14 cellular contexts compared by ENCODE assay signal in the genomic region with DNA sequence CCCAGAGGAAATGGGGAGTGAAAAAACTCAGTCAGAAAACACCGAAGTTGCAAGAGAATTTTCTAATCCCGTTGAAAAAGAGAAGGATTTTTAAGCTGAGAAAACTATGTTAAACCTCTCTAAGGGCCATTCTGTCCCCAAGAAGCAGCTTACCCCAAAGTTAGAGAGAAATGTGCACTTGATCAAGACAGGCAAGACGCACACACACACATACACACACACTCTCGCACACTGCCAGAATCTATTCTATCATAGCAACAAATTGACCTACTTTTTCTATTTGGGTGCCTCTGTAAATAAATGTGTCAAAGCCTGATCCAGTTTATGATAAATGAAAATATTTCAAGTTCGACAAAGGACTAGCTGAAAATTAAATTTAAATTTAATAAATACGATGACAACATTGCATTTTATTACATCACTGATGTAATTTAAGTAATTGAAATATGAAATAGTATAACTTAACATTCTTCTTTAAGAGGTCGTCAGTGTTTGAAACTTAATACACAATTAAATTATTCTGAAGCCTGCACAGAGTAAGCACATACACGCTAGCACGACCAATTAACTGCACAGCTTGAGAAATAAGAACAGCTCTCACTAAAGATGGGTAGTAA. TPM values are rescaled to one million over a fixed set of nuclear protein-coding genes. Genes with fewer than 3 reads are reported as not detected.
DNase-seq lines count a peak whose midpoint lies in the region; ATAC-seq and TF ChIP-seq lines count a peak whose summit lies in the region.
"Had no signal": no experiment of that assay in that cellular context is flagged by ENCODE, and none has a peak within 500 bp of the region (broad histone marks: within the 10 kb centered on the region; RNA-seq: fewer than 3 reads in every experiment).

No MANE protein-coding gene starts in this region.

- peak overlapping the region; percentile 100 for H3K4me3 Mint-ChIP-seq in activated CD4-positive, alpha-beta T cell treated with anti-CD3 and anti-CD28 coated beads, Interleukin-2, amount 10 ng/mL, durations not matched to agents 24 days and 14 days
- peak overlapping the region; percentile 95 for H3K4me3 Mint-ChIP-seq in T-helper 2 cell treated with Interferon-gamma antibody and Interleukin-4, amounts not matched to agents 5 μg/mL and 100 μg/mL, for 36 hours
- H3K4me3 Mint-ChIP-seq in immature natural killer cell, result peak overlapping the region in 4 of 5 donors; percentile 8 to 60 (median 42)
- H3K4me3 Mint-ChIP-seq in stimulated activated naive B cell treated with anti-CD40 and anti-IgM and Interleukin-4, amounts not matched to agents 10 μg/mL and 1 μg/mL and 100 μg/mL, for 72 hours, result no peak overlapping the region
- H3K4me3 Mint-ChIP-seq: activated B cell treated with CpG ODN at 0.5 μM for 24 hours, naive B cell had no signal

- H3K27me3 Mint-ChIP-seq in activated CD4-positive, alpha-beta T cell treated with anti-CD3 and anti-CD28 coated beads, Interleukin-2, amount 10 ng/mL, durations not matched to agents 24 days and 14 days, result no peaks in the 10 kb centered on the region
- H3K27me3 Mint-ChIP-seq in T-helper 2 cell treated with Interferon-gamma antibody and Interleukin-4, amounts not matched to agents 5 μg/mL and 100 μg/mL, for 36 hours (ENCODE audit: low read depth), result no peaks in the 10 kb centered on the region
- peaks cover 4 to 7% (median 4%) of the 10 kb centered on the region in 3 donors for H3K27me3 Mint-ChIP-seq in immature natural killer cell (ENCODE audit: low read depth in 3 of 3)
- H3K27me3 Mint-ChIP-seq in stimulated activated naive B cell treated with anti-CD40 and anti-IgM and Interleukin-4, amounts not matched to agents 10 μg/mL and 1 μg/mL and 100 μg/mL, for 72 hours, result no peaks in the 10 kb centered on the region

- peaks cover 70% of the 10 kb centered on the region for H3K4me1 Mint-ChIP-seq in activated CD4-positive, alpha-beta T cell treated with anti-CD3 and anti-CD28 coated beads, Interleukin-2, amount 10 ng/mL, durations not matched to agents 24 days and 14 days
- H3K4me1 Mint-ChIP-seq in T-helper 2 cell treated with Interferon-gamma antibody and Interleukin-4, amounts not matched to agents 5 μg/mL and 100 μg/mL, for 36 hours (ENCODE audit: low read depth), result peaks cover 75% of the 10 kb centered on the region
- peaks cover 80 to 97% of the 10 kb centered on the region in 2 donors for H3K4me1 Mint-ChIP-seq in immature natural killer cell
- peaks cover 36 to 68% of the 10 kb centered on the region in 2 donors for H3K4me1 Mint-ChIP-seq in stimulated activated naive B cell treated with anti-CD40 and anti-IgM and Interleukin-4, amounts not matched to agents 10 μg/mL and 1 μg/mL and 100 μg/mL, for 72 hours

- no peak for TF ChIP-seq POLR2A in heart left ventricle (IDR thresholded peaks at IDR 0.05)

- peaks cover 0 to 90% (median 37%) of the 10 kb centered on the region in 12 donors for H3K4me1 ChIP-seq in heart left ventricle

- peak overlapping the region in 1 of 12 donors; percentile 21 for H3K27ac ChIP-seq in heart left ventricle

- DNase-seq in activated CD4-positive, alpha-beta T cell treated with anti-CD3 and anti-CD28 coated beads, Interleukin-2, amount 10 ng/mL, durations not matched to agents 24 days and 14 days, result peak; percentile 51
- no peak for DNase-seq in activated CD4-positive, alpha-beta T cell treated with anti-CD3 and anti-CD28 coated beads, Interleukin-2, amount 50 U/mL, for 4 hours
- DNase-seq in T-helper 2 cell treated with Interferon-gamma antibody and Interleukin-4, amounts not matched to agents 5 μg/mL and 100 μg/mL, for 36 hours (ENCODE audit: low spot score), result no peak
- peak in 2 of 3 donors; percentile 17 to 22 for DNase-seq in immature natural killer cell
- DNase-seq in stimulated activated naive B cell treated with anti-CD40 and anti-IgM and Interleukin-4, amounts not matched to agents 10 μg/mL and 1 μg/mL and 100 μg/mL, for 72 hours, result no peak
- DNase-seq in CD1c-positive myeloid dendritic cell (ENCODE audit: extremely low spot score), result no peak
- no peak for DNase-seq in heart left ventricle
- DNase-seq: activated B cell treated with CpG ODN at 0.5 μM for 24 hours; activated CD8-positive, alpha-beta memory T cell treated with anti-CD3 and anti-CD28 coated beads, Interleukin-2, amount 50 U/mL, for 4 hours; hypothalamus; naive B cell; NCI-H1048; stimulated activated CD4-positive, alpha-beta T cell treated with anti-CD3 and anti-CD28 coated beads, Interleukin-2, amount 100 ng/mL, for 24 hours had no signal

- no peaks in the 10 kb centered on the region for H3K9me3 ChIP-seq in heart left ventricle

- H3K9me3 Mint-ChIP-seq in activated CD4-positive, alpha-beta T cell treated with anti-CD3 and anti-CD28 coated beads, Interleukin-2, amount 10 ng/mL, durations not matched to agents 24 days and 14 days, result peaks cover 4% of the 10 kb centered on the region
- no peaks in the 10 kb centered on the region for H3K9me3 Mint-ChIP-seq in T-helper 2 cell treated with Interferon-gamma antibody and Interleukin-4, amounts not matched to agents 5 μg/mL and 100 μg/mL, for 36 hours
- H3K9me3 Mint-ChIP-seq in immature natural killer cell, result no peaks in the 10 kb centered on the region
- H3K9me3 Mint-ChIP-seq in stimulated activated naive B cell treated with anti-CD40 and anti-IgM and Interleukin-4, amounts not matched to agents 10 μg/mL and 1 μg/mL and 100 μg/mL, for 72 hours, result no peaks in the 10 kb centered on the region
- H3K9me3 Mint-ChIP-seq: activated B cell treated with CpG ODN at 0.5 μM for 24 hours, naive B cell had no signal

- no peaks in the 10 kb centered on the region for H3K27me3 ChIP-seq in heart left ventricle

- no peak for TF ChIP-seq CTCF in heart left ventricle (IDR thresholded peaks at IDR 0.05)

- intact Hi-C loops in activated CD4-positive, alpha-beta T cell treated with anti-CD3 and anti-CD28 coated beads, Interleukin-2, amount 10 ng/mL, durations not matched to agents 24 days and 14 days (cut with micrococcal nuclease), result loop anchor here (2.0 kb wide), 1 partner anchor 209 kb away; no protein-coding TSS in a partner anchor
- intact Hi-C loops in heart left ventricle (cut with DNase I), result loop anchor here in 2 of 10 donors (5.0 to 10.0 kb wide), 2 partner anchors 53 to 55 kb away; partner anchors contain the start of gene AUH (in 2 of the 2)

- ATAC-seq in stimulated activated naive B cell treated with anti-CD40 and anti-IgM and Interleukin-4, amounts not matched to agents 10 μg/mL and 1 μg/mL and 100 μg/mL, for 72 hours (replicated peaks), result no peak
- ATAC-seq in HG03521 (IDR thresholded peaks at IDR 0.05; ENCODE audit: unreplicated experiment), result no peak
- ATAC-seq in heart left ventricle, result no peak

- 59 to 74% (median 65%) methylated on average over 9 of the region's 9 CpGs for WGBS in heart left ventricle, 4 donors

- peak overlapping the region; percentile 97 for H3K27ac Mint-ChIP-seq in activated CD4-positive, alpha-beta T cell treated with anti-CD3 and anti-CD28 coated beads, Interleukin-2, amount 10 ng/mL, durations not matched to agents 24 days and 14 days
- peak overlapping the region; percentile 92 for H3K27ac Mint-ChIP-seq in T-helper 2 cell treated with Interferon-gamma antibody and Interleukin-4, amounts not matched to agents 5 μg/mL and 100 μg/mL, for 36 hours
- peak overlapping the region in 4 of 6 donors; percentile 55 to 82 (median 60) for H3K27ac Mint-ChIP-seq in immature natural killer cell
- H3K27ac Mint-ChIP-seq in stimulated activated naive B cell treated with anti-CD40 and anti-IgM and Interleukin-4, amounts not matched to agents 10 μg/mL and 1 μg/mL and 100 μg/mL, for 72 hours, result peak overlapping the region; percentile 31
- H3K27ac Mint-ChIP-seq: activated B cell treated with CpG ODN at 0.5 μM for 24 hours, naive B cell had no signal

- peaks cover 51% of the 10 kb centered on the region for H3K36me3 Mint-ChIP-seq in activated CD4-positive, alpha-beta T cell treated with anti-CD3 and anti-CD28 coated beads, Interleukin-2, amount 10 ng/mL, durations not matched to agents 24 days and 14 days (ENCODE audit: low read depth)
- H3K36me3 Mint-ChIP-seq in T-helper 2 cell treated with Interferon-gamma antibody and Interleukin-4, amounts not matched to agents 5 μg/mL and 100 μg/mL, for 36 hours (ENCODE audit: low read depth), result peaks cover 38% of the 10 kb centered on the region
- no peaks in the 10 kb centered on the region for H3K36me3 Mint-ChIP-seq in immature natural killer cell
- H3K36me3 Mint-ChIP-seq in stimulated activated naive B cell treated with anti-CD40 and anti-IgM and Interleukin-4, amounts not matched to agents 10 μg/mL and 1 μg/mL and 100 μg/mL, for 72 hours, result peaks cover 49 to 75% of the 10 kb centered on the region in 2 donors
- H3K36me3 Mint-ChIP-seq: naive B cell had no signal

- no peak overlapping the region for H3K4me3 ChIP-seq in heart left ventricle

- H3K36me3 ChIP-seq in heart left ventricle, result no peaks in the 10 kb centered on the region

RNA-seq across cellular contexts. Expression of gene NFIL3, which starts 5.9 kb away (rescaled TPM):
- 122 and 127 TPM in 2 replicates for total RNA-seq in activated CD4-positive, alpha-beta T cell treated with anti-CD3 and anti-CD28 coated beads, Interleukin-2, amount 10 ng/mL, durations not matched to agents 24 days and 14 days
- polyA plus RNA-seq in immature natural killer cell (10 to 100 TPM in 2 of 3 donors, 1 to 10 TPM in 1; 8.9 to 16.1 (median 14.1) TPM), heart left ventricle (10 to 100 TPM; 13.1 to 33.3 TPM)
- total RNA-seq in heart left ventricle, result 10 to 100 TPM; 20.1 to 35.9 (median 24.7) TPM

RNA-seq across cellular contexts. Expression of gene AUH, which starts 56.0 kb away (rescaled TPM):
- total RNA-seq in activated CD4-positive, alpha-beta T cell treated with anti-CD3 and anti-CD28 coated beads, Interleukin-2, amount 10 ng/mL, durations not matched to agents 24 days and 14 days, result 49.2 and 49.5 TPM in 2 replicates
- polyA plus RNA-seq in immature natural killer cell, result 10 to 100 TPM; 16.9 to 23.2 (median 18.2) TPM
- total RNA-seq in heart left ventricle, result 10 to 100 TPM; 28.5 to 54.7 (median 39.7) TPM
- polyA plus RNA-seq in heart left ventricle, result 10 to 100 TPM; 19.0 to 28.8 TPM

Comparison
In these comparisons a context has a peak if more than half of its experiments do, and no peak if none do; other contexts are left out.
1. DNase-seq: peak in activated CD4-positive, alpha-beta T cell treated with anti-CD3 and anti-CD28 coated beads, Interleukin-2, amount 10 ng/mL, durations not matched to agents 24 days and 14 days (single experiment) and immature natural killer cell (2 of 3); none in activated CD4-positive, alpha-beta T cell treated with anti-CD3 and anti-CD28 coated beads, Interleukin-2, amount 50 U/mL, for 4 hours (0 of 2), T-helper 2 cell treated with Interferon-gamma antibody and Interleukin-4, amounts not matched to agents 5 μg/mL and 100 μg/mL, for 36 hours (single experiment), stimulated activated naive B cell treated with anti-CD40 and anti-IgM and Interleukin-4, amounts not matched to agents 10 μg/mL and 1 μg/mL and 100 μg/mL, for 72 hours (single experiment), CD1c-positive myeloid dendritic cell (single experiment) and heart left ventricle (0 of 5).
2. H3K27ac Mint-ChIP-seq: peak in every context shown above with its lines; median percentile 97 in activated CD4-positive, alpha-beta T cell treated with anti-CD3 and anti-CD28 coated beads, Interleukin-2, amount 10 ng/mL, durations not matched to agents 24 days and 14 days; 92 in T-helper 2 cell treated with Interferon-gamma antibody and Interleukin-4, amounts not matched to agents 5 μg/mL and 100 μg/mL, for 36 hours; 60 in immature natural killer cell; 31 in stimulated activated naive B cell treated with anti-CD40 and anti-IgM and Interleukin-4, amounts not matched to agents 10 μg/mL and 1 μg/mL and 100 μg/mL, for 72 hours.
3. H3K4me3 Mint-ChIP-seq: peak in activated CD4-positive, alpha-beta T cell treated with anti-CD3 and anti-CD28 coated beads, Interleukin-2, amount 10 ng/mL, durations not matched to agents 24 days and 14 days (single experiment), T-helper 2 cell treated with Interferon-gamma antibody and Interleukin-4, amounts not matched to agents 5 μg/mL and 100 μg/mL, for 36 hours (single experiment) and immature natural killer cell (4 of 5); none in stimulated activated naive B cell treated with anti-CD40 and anti-IgM and Interleukin-4, amounts not matched to agents 10 μg/mL and 1 μg/mL and 100 μg/mL, for 72 hours (0 of 2).